ENCODE assay signal across 11 cellular contexts in genomic region chr12:58364389-58365086, GRCh38.
DNase-seq lines count a peak whose midpoint lies in the region; ATAC-seq and TF ChIP-seq lines count a peak whose summit lies in the region.
"Had no signal": no experiment of that assay in that cellular context is flagged by ENCODE, and none has a peak within 500 bp of the region (broad histone marks: within the 10 kb centered on the region; RNA-seq: fewer than 3 reads in every experiment).

No MANE protein-coding gene starts in this region.

- H3K79me2 ChIP-seq in PC-3 (ENCODE audit: low read length): no peaks in the 10 kb centered on the region
- no peaks in the 10 kb centered on the region for H3K79me2 ChIP-seq in osteoblast (ENCODE audit: insufficient read depth, low read length)

- CTCF ChIA-PET in PC-3 (lab: Charles Lee): interaction anchor here (0.6 kb wide), 1 partner anchor 54 kb away, joined by 3 read pairs; no protein-coding TSS in a partner anchor

- BruUV-seq in PC-3 (replicated peaks; lab: Mats Ljungman, UMichigan): no TSS peak

- in situ Hi-C loops in transverse colon (cut with MboI; ENCODE audit: low pct_ligation_motif_present in 1 of 4, low pct_unique_long_range_greater_than_20kb in 1 of 4, low sequenced_read_pairs in 3 of 4) (loop anchor here in 1 of 4 donors (25.0 kb wide), 1 partner anchor 377 kb away; no protein-coding TSS in a partner anchor), GM13977 (cut with MboI; ENCODE audit: low pct_unique_long_range_greater_than_20kb, low sequenced_read_pairs, unreplicated experiment) (loop anchor here (25.0 kb wide), 1 partner anchor 798 kb away; no protein-coding TSS in a partner anchor)

- 7 to 14% methylated on average over 1 of the region's 1 CpG for WGBS in transverse colon (ENCODE audit: low coverage in 1 of 2), 2 donors

- peaks cover 9% of the 10 kb centered on the region for H3F3A ChIP-seq in PC-3 (ENCODE audit: low read length, unreplicated experiment)

- no peaks in the 10 kb centered on the region for H3K27me3 ChIP-seq in PC-3 (ENCODE audit: low read length)
- H3K27me3 ChIP-seq in osteoblast (ENCODE audit: insufficient read depth, low read length): no peaks in the 10 kb centered on the region
- H3K27me3 ChIP-seq in transverse colon: no peaks in the 10 kb centered on the region

- no peak for TF ChIP-seq POLR2A in transverse colon (IDR thresholded peaks at IDR 0.05)

- DNase-seq in ELR (ENCODE audit: low read depth) (peak; percentile 99), PC-3 (peak; percentile 98), osteoblast (ENCODE audit: insufficient read length, low spot score, missing footprints) (peak; percentile 75), transverse colon (no peak), GM13977 (ENCODE audit: low spot score) (no peak), COLO668 (lab: John Stamatoyannopoulos, UW; ENCODE audit: unreplicated experiment) (no peak)
- DNase-seq: midbrain, NCI-H524 had no signal

- H3K36me3 ChIP-seq in PC-3 (ENCODE audit: low read depth, low read length): no peaks in the 10 kb centered on the region
- no peaks in the 10 kb centered on the region for H3K36me3 ChIP-seq in osteoblast (ENCODE audit: insufficient read depth, low read length)
- no peaks in the 10 kb centered on the region for H3K36me3 ChIP-seq in transverse colon

- TF ChIP-seq CTCF in PC-3 (conservative IDR thresholded peaks at IDR 0.05; ENCODE audit: low read depth, low read length) (no peak), osteoblast (IDR thresholded peaks at IDR 0.05; ENCODE audit: extremely low read depth, low read depth, low read length) (no peak), transverse colon (IDR thresholded peaks at IDR 0.05) (no peak), GM13977 (IDR thresholded peaks at IDR 0.05; ENCODE audit: extremely low read depth, insufficient read depth, missing control alignments) (no peak)

- peak overlapping the region; percentile 44 for H3K9ac ChIP-seq in PC-3 (ENCODE audit: low read length)

- peak overlapping the region; percentile 68 for H3K4me2 ChIP-seq in PC-3 (ENCODE audit: low read length)
- H3K4me2 ChIP-seq in osteoblast (ENCODE audit: insufficient read depth, low read length): peak overlapping the region; percentile 9

- H3K4me1 ChIP-seq in PC-3 (ENCODE audit: insufficient read depth, low read length): peaks cover 59% of the 10 kb centered on the region
- H3K4me1 ChIP-seq in osteoblast (ENCODE audit: insufficient read depth, low read length): peaks cover 47% of the 10 kb centered on the region
- H3K4me1 ChIP-seq in transverse colon: no peaks in the 10 kb centered on the region

- H3K27ac ChIP-seq in PC-3 (ENCODE audit: low read length) (peak overlapping the region; percentile 91), osteoblast (ENCODE audit: low read depth, low read length) (peak overlapping the region; percentile 91), transverse colon (peak overlapping the region in 1 of 4 donors; percentile 5)

- H4K20me1 ChIP-seq in PC-3 (ENCODE audit: low read length) (no peaks in the 10 kb centered on the region), osteoblast (ENCODE audit: insufficient read depth, low read length) (no peaks in the 10 kb centered on the region)

- TF ChIP-seq EP300 in transverse colon (IDR thresholded peaks at IDR 0.05; ENCODE audit: low read depth): no peak

- H3K9me2 ChIP-seq in PC-3 (replicated peaks; ENCODE audit: low read length): no peaks in the 10 kb centered on the region

- no peaks in the 10 kb centered on the region for H3K9me3 ChIP-seq in PC-3 (ENCODE audit: low read length)
- no peaks in the 10 kb centered on the region for H3K9me3 ChIP-seq in osteoblast (ENCODE audit: low read depth, low read length)
- H3K9me3 ChIP-seq in transverse colon: no peaks in the 10 kb centered on the region

- ATAC-seq in PC-3 (peak; percentile 97), esophagus mucosa (peak; percentile 90), HG03460 (IDR thresholded peaks at IDR 0.05; ENCODE audit: unreplicated experiment) (no peak)
- ATAC-seq: activated T-helper 17 cell treated with anti-CD3 and anti-CD28 coated beads, Interleukin-2, amount 50 U/mL, for 72 hours had no signal

- intact Hi-C loops in PC-3 (cut with micrococcal nuclease) (loop anchor here (1.0 kb wide), 1 partner anchor 50 kb away; no protein-coding TSS in a partner anchor), transverse colon (cut with DNase I; ENCODE audit: low total_unique reads) (no loop called here)

- POLR2A ChIA-PET in PC-3 (lab: Charles Lee; ENCODE audit: unreplicated experiment): interaction anchor here (0.6 to 0.7 kb wide), 2 partner anchors 40 to 100 kb away, joined by 3 read pairs; no protein-coding TSS in a partner anchor

- no peak overlapping the region for H2AFZ ChIP-seq in PC-3 (ENCODE audit: low read length)
- peak overlapping the region; percentile 12 for H2AFZ ChIP-seq in osteoblast (ENCODE audit: low read length)

- H3K4me3 ChIP-seq in PC-3 (ENCODE audit: low read length) (peak overlapping the region; percentile 21; the same call in 1 of the 2 replicates), osteoblast (ENCODE audit: insufficient read depth, low read length) (no peak overlapping the region), transverse colon (no peak overlapping the region)

Comparison
In these comparisons a context has a peak if more than half of its experiments do, and no peak if none do; other contexts are left out.
1. DNase-seq: peak in ELR (single experiment), PC-3 (single experiment) and osteoblast (single experiment); none in transverse colon (single experiment), GM13977 (single experiment) and COLO668 (single experiment).